Comparison of ENCODE assay signal across 18 cellular contexts in genomic region chr10:110376021-110376773, GRCh38.
DNase-seq lines count a peak whose midpoint lies in the region; ATAC-seq and TF ChIP-seq lines count a peak whose summit lies in the region.
"Had no signal": no experiment of that assay in that cellular context is flagged by ENCODE, and none has a peak within 500 bp of the region (broad histone marks: within the 10 kb centered on the region; RNA-seq: fewer than 3 reads in every experiment).

No MANE protein-coding gene starts in this region.

- H3K4me1 Mint-ChIP-seq in progenitor cell of endocrine pancreas (ENCODE audit: low read depth) = peaks cover 28% of the 10 kb centered on the region
- H3K4me1 Mint-ChIP-seq: central memory CD8-positive, alpha-beta T cell had no signal

- no peak for ATAC-seq in activated CD4-positive, CD25-positive, alpha-beta regulatory T cell treated with anti-CD3 and anti-CD28 coated beads, Interleukin-2, amount 50 U/mL, for 24 hours

- H3K27me3 ChIP-seq in adrenal gland (no peaks in the 10 kb centered on the region), tibial nerve (no peaks in the 10 kb centered on the region)

- DNase-seq in HT1080 (ENCODE audit: low read depth) = peak; percentile 67
- peak; percentile 79 to 90 (median 86) for DNase-seq in adrenal gland
- DNase-seq in kidney tubule cell (ENCODE audit: low spot score) = peak; percentile 43
- peak; percentile 28 for DNase-seq in progenitor cell of endocrine pancreas (ENCODE audit: low spot score, unreplicated experiment)
- no peak for DNase-seq in stimulated activated CD4-positive, alpha-beta T cell treated with anti-CD3 and anti-CD28 coated beads, Interleukin-4, amount 100 ng/mL, for 24 hours
- no peak for DNase-seq in tibial nerve (ENCODE audit: low spot score in 2 of 2)
- no peak for DNase-seq in NCI-H226
- DNase-seq: activated CD4-positive, alpha-beta T cell treated with anti-CD3 and anti-CD28 coated beads, Interleukin-2, amount 10 ng/mL, durations not matched to agents 24 days and 14 days; activated gamma-delta T cell treated with Interleukin-2 at 50 U/mL for 16 hours; CD4-positive, alpha-beta T cell; NCI-H146; NCI-H82; nucleus accumbens; SK-N-SH; stimulated activated CD4-positive, alpha-beta T cell treated with anti-CD3 and anti-CD28 coated beads, Interleukin-1b, Interleukin-23, amount 100 ng/mL, for 48 hours had no signal

- H3K36me3 Mint-ChIP-seq in progenitor cell of endocrine pancreas (ENCODE audit: insufficient read depth) = no peaks in the 10 kb centered on the region

- no peaks in the 10 kb centered on the region for H3K27me3 Mint-ChIP-seq in progenitor cell of endocrine pancreas
- H3K27me3 Mint-ChIP-seq: activated CD4-positive, alpha-beta T cell treated with anti-CD3 and anti-CD28 coated beads, Interleukin-2, amount 10 ng/mL, durations not matched to agents 24 days and 14 days; CD4-positive, alpha-beta T cell; central memory CD8-positive, alpha-beta T cell; stimulated activated naive CD8-positive, alpha-beta T cell treated with anti-CD3 and anti-CD28 coated beads, Interleukin-15, Interleukin-2, amounts not matched to agents 100 ng/mL and 50 ng/mL, for 24 hours had no signal

- TF ChIP-seq POLR2A in adrenal gland (IDR thresholded peaks at IDR 0.05) = peak in 1 of 2 donors; percentile 14
- no peak for TF ChIP-seq POLR2A in tibial nerve (IDR thresholded peaks at IDR 0.05)

- peak overlapping the region; percentile 96 for H3K27ac Mint-ChIP-seq in progenitor cell of endocrine pancreas
- H3K27ac Mint-ChIP-seq: activated CD4-positive, alpha-beta T cell treated with anti-CD3 and anti-CD28 coated beads, Interleukin-2, amount 10 ng/mL, durations not matched to agents 24 days and 14 days; CD4-positive, alpha-beta T cell; stimulated activated naive CD8-positive, alpha-beta T cell treated with anti-CD3 and anti-CD28 coated beads, Interleukin-15, Interleukin-2, amounts not matched to agents 100 ng/mL and 50 ng/mL, for 24 hours had no signal

- H3K36me3 ChIP-seq in adrenal gland (replicated peaks in 1 of 2) (no peaks in the 10 kb centered on the region), tibial nerve (no peaks in the 10 kb centered on the region)

- no peak for TF ChIP-seq EP300 in tibial nerve (IDR thresholded peaks at IDR 0.05)

- intact Hi-C loops in adrenal gland (cut with DNase I) = no loop called here

- H3K4me1 ChIP-seq in adrenal gland (replicated peaks in 1 of 2) (peaks cover 9 to 11% of the 10 kb centered on the region in 2 donors), tibial nerve (no peaks in the 10 kb centered on the region)

- H3K27ac ChIP-seq in adrenal gland (peak overlapping the region; percentile 3 to 89 (median 56)), tibial nerve (no peak overlapping the region)

- H3K9me3 Mint-ChIP-seq in progenitor cell of endocrine pancreas (ENCODE audit: low read depth) = no peaks in the 10 kb centered on the region
- H3K9me3 Mint-ChIP-seq: activated CD4-positive, alpha-beta T cell treated with anti-CD3 and anti-CD28 coated beads, Interleukin-2, amount 10 ng/mL, durations not matched to agents 24 days and 14 days; CD4-positive, alpha-beta T cell; central memory CD8-positive, alpha-beta T cell; stimulated activated naive CD8-positive, alpha-beta T cell treated with anti-CD3 and anti-CD28 coated beads, Interleukin-15, Interleukin-2, amounts not matched to agents 100 ng/mL and 50 ng/mL, for 24 hours had no signal

- H3K9me3 ChIP-seq in adrenal gland (replicated peaks in 1 of 3) = no peaks in the 10 kb centered on the region
- H3K9me3 ChIP-seq in tibial nerve = no peaks in the 10 kb centered on the region
- H3K9me3 ChIP-seq: SK-N-SH had no signal

- H3K4me3 ChIP-seq in adrenal gland = peak overlapping the region in 1 of 4 donors; percentile 15
- H3K4me3 ChIP-seq in tibial nerve = no peak overlapping the region

- no peak for TF ChIP-seq CTCF in adrenal gland (IDR thresholded peaks at IDR 0.05)
- TF ChIP-seq CTCF in progenitor cell of endocrine pancreas (IDR thresholded peaks at IDR 0.05; ENCODE audit: unreplicated experiment) = peak; percentile 28
- no peak for TF ChIP-seq CTCF in tibial nerve (IDR thresholded peaks at IDR 0.05)

- peak overlapping the region; percentile 52 for H3K4me3 Mint-ChIP-seq in progenitor cell of endocrine pancreas (ENCODE audit: low read depth)
- H3K4me3 Mint-ChIP-seq: activated CD4-positive, alpha-beta T cell treated with anti-CD3 and anti-CD28 coated beads, Interleukin-2, amount 10 ng/mL, durations not matched to agents 24 days and 14 days; CD4-positive, alpha-beta T cell; central memory CD8-positive, alpha-beta T cell; stimulated activated naive CD8-positive, alpha-beta T cell treated with anti-CD3 and anti-CD28 coated beads, Interleukin-15, Interleukin-2, amounts not matched to agents 100 ng/mL and 50 ng/mL, for 24 hours had no signal

- 19 to 27% (median 22%) methylated on average over 14 to 21 of the region's 21 CpGs for WGBS in adrenal gland, 4 donors
- WGBS in tibial nerve, 2 donors = 64 to 66% methylated on average over 21 of the region's 21 CpGs

Comparison
In these comparisons a context has a peak if more than half of its experiments do, and no peak if none do; other contexts are left out.
1. DNase-seq: peak in HT1080 (single experiment), adrenal gland (7 of 7), kidney tubule cell (single experiment) and progenitor cell of endocrine pancreas (single experiment); none in stimulated activated CD4-positive, alpha-beta T cell treated with anti-CD3 and anti-CD28 coated beads, Interleukin-4, amount 100 ng/mL, for 24 hours (single experiment), tibial nerve (0 of 2) and NCI-H226 (single experiment).
2. H3K27ac ChIP-seq: peak in adrenal gland (5 of 5); none in tibial nerve (0 of 4).